Comparison of ENCODE assay signal across 24 cellular contexts in genomic region chr1:202725541-202725940, GRCh38. TPM values are rescaled to one million over a fixed set of nuclear protein-coding genes. Genes with fewer than 3 reads are reported as not detected.
"Had no signal": no experiment of that assay in that cellular context is flagged by ENCODE, and none has a peak within 500 bp of the region (broad histone marks: within the 10 kb centered on the region; RNA-seq: fewer than 3 reads in every experiment).

No MANE protein-coding gene starts in this region.

- ATAC-seq: gastrocnemius medialis; left colon; naive thymus-derived CD4-positive, alpha-beta T cell had no signal

- FAIRE-seq: kidney had no signal

- H3K4me2 ChIP-seq: hepatocyte had no signal

- H3K4me3 ChIP-seq: dorsolateral prefrontal cortex, esophagus muscularis mucosa, gastrocnemius medialis, hepatocyte, right atrium auricular region, sigmoid colon, skin epidermis, stomach had no signal

- H3K79me2 ChIP-seq: hepatocyte had no signal

- H3K9me3 ChIP-seq: esophagus muscularis mucosa, gastrocnemius medialis, right atrium auricular region, sigmoid colon, stomach had no signal

- H3K27me3 ChIP-seq: dorsolateral prefrontal cortex, esophagus muscularis mucosa, gastrocnemius medialis, hepatocyte, right atrium auricular region, sigmoid colon, stomach had no signal

- H3K4me1 ChIP-seq: esophagus muscularis mucosa, gastrocnemius medialis, right atrium auricular region, sigmoid colon, stomach had no signal

- DNase-seq: cortex of kidney; dorsolateral prefrontal cortex; effector memory CD4-positive, alpha-beta T cell; gastrocnemius medialis; kidney; left colon; naive thymus-derived CD4-positive, alpha-beta T cell; posterior cingulate gyrus; sigmoid colon; stimulated activated CD4-positive, alpha-beta T cell treated with anti-CD3 and anti-CD28 coated beads, Interleukin-12 subunit alpha, Interleukin-12 subunit beta, amount 100 ng/mL, for 4 hours; stimulated activated naive CD4-positive, alpha-beta T cell; stomach; trophoblast cell had no signal

- H2AFZ ChIP-seq: hepatocyte had no signal

- H3K27ac ChIP-seq: epithelial cell of prostate, esophagus muscularis mucosa, gastrocnemius medialis, hepatocyte, right atrium auricular region, sigmoid colon, skin epidermis, stomach had no signal

RNA-seq across cellular contexts. Expression of gene SYT2, which starts 15.3 kb away (rescaled TPM):
- total RNA-seq: fibroblast of villous mesenchyme; gastrocnemius medialis; liver; lung microvascular endothelial cell; mesenteric fat pad; naive thymus-derived CD4-positive, alpha-beta T cell; osteocyte; pulmonary artery endothelial cell; right atrium auricular region had no signal
- polyA plus RNA-seq: stomach had no signal
